Comparison of ENCODE assay signal across 23 cellular contexts in genomic region chr5:139946006-139946405, GRCh38.
"Had no signal": no experiment of that assay in that cellular context is flagged by ENCODE, and none has a peak within 500 bp of the region (broad histone marks: within the 10 kb centered on the region; RNA-seq: fewer than 3 reads in every experiment).

No MANE protein-coding gene starts in this region.

- H3K36me3 Mint-ChIP-seq: brain, mesothelial cell of epicardium had no signal

- ATAC-seq: activated CD4-positive, CD25-positive, alpha-beta regulatory T cell treated with anti-CD3 and anti-CD28 coated beads, Interleukin-2, amount 50 U/mL, for 24 hours; activated naive CD8-positive, alpha-beta T cell treated with anti-CD3 and anti-CD28 coated beads, Interleukin-2, amount 50 U/mL, for 24 hours; activated T-cell treated with anti-CD3 and anti-CD28 coated beads, Interleukin-2, amount 50 U/mL, for 4 hours; esophagus mucosa; gastrocnemius medialis; lower lobe of right lung had no signal

- H3K4me3 Mint-ChIP-seq: activated CD4-positive, alpha-beta T cell treated with anti-CD3 and anti-CD28 coated beads, Interleukin-2, amount 10 ng/mL, durations not matched to agents 7 days and 5 days; activated naive CD4-positive, alpha-beta T cell treated with anti-CD3 and anti-CD28 coated beads for 36 hours; activated naive CD8-positive, alpha-beta T cell treated with anti-CD3 and anti-CD28 coated beads, Interleukin-2, amount 50 U/mL, for 24 hours; activated T-cell treated with anti-CD3 and anti-CD28 coated beads, Interleukin-2, amount 50 U/mL, for 4 hours; brain; mesothelial cell of epicardium; nephron had no signal

- H3K4me1 Mint-ChIP-seq: activated CD4-positive, alpha-beta T cell treated with anti-CD3 and anti-CD28 coated beads, Interleukin-2, amount 10 ng/mL, durations not matched to agents 7 days and 5 days; activated naive CD8-positive, alpha-beta T cell treated with anti-CD3 and anti-CD28 coated beads, Interleukin-2, amount 50 U/mL, for 24 hours; brain; nephron had no signal

- H3K27ac Mint-ChIP-seq: activated CD4-positive, alpha-beta T cell treated with anti-CD3 and anti-CD28 coated beads, Interleukin-2, amount 10 ng/mL, durations not matched to agents 7 days and 5 days; activated naive CD4-positive, alpha-beta T cell treated with anti-CD3 and anti-CD28 coated beads for 36 hours; activated naive CD8-positive, alpha-beta T cell treated with anti-CD3 and anti-CD28 coated beads, Interleukin-2, amount 50 U/mL, for 24 hours; brain; mesothelial cell of epicardium; nephron had no signal

- DNase-seq: activated CD4-positive, alpha-beta T cell treated with anti-CD3 and anti-CD28 coated beads, Interleukin-2, amount 10 ng/mL, durations not matched to agents 7 days and 5 days; activated CD8-positive, alpha-beta memory T cell treated with anti-CD3 and anti-CD28 coated beads, Interleukin-2, amount 50 U/mL, for 4 hours; activated naive CD4-positive, alpha-beta T cell treated with anti-CD3 and anti-CD28 coated beads for 36 hours; activated naive CD8-positive, alpha-beta T cell treated with anti-CD3 and anti-CD28 coated beads, Interleukin-2, amount 50 U/mL, for 24 hours; activated T-cell treated with anti-CD3 and anti-CD28 coated beads, Interleukin-2, amount 50 U/mL, for 4 hours; anterior cingulate cortex; caudate nucleus; colonic mucosa; effector CD4-positive, alpha-beta T cell; gastrocnemius medialis; head of caudate nucleus; lower lobe of right lung; nucleus accumbens; retina; stimulated activated CD8-positive, alpha-beta memory T cell treated with anti-CD3 and anti-CD28 coated beads, Interleukin-4, amount 100 ng/mL, for 48 hours; stimulated activated naive CD4-positive, alpha-beta T cell treated with Interleukin-2 at 50 U/mL for 16 hours; T-helper 9 cell; thyroid gland had no signal

- H3K9me3 Mint-ChIP-seq: activated naive CD4-positive, alpha-beta T cell treated with anti-CD3 and anti-CD28 coated beads for 36 hours; activated naive CD8-positive, alpha-beta T cell treated with anti-CD3 and anti-CD28 coated beads, Interleukin-2, amount 50 U/mL, for 24 hours had no signal
